25 cellular contexts compared by ENCODE assay signal in the genomic region with DNA sequence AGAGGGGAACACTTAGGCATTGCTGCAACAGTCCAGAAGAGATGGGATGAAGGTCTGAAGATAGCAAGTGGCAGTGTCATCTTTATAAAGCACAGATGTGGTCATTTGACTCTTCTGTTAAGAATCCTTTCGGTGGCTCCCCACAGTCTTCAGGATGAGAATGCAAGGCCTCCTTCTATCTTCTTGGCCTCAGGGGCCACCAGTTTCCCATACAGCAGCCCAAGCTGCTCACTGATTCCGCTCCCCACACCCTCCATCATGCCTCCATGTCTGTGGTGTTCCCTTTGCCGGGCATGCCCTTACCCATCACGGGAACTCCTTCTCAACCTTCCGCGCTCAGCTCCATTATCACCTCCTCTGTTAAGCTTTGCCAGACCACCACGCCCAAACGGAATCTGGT. TPM values are rescaled to one million over a fixed set of nuclear protein-coding genes. Genes with fewer than 3 reads are reported as not detected.
A peak's percentile ranks its signal among the peaks of the same experiment; 100 is the strongest.
DNase-seq lines count a peak whose midpoint lies in the region; ATAC-seq, FAIRE-seq and TF ChIP-seq lines count a peak whose summit lies in the region.
"Had no signal": no experiment of that assay in that cellular context is flagged by ENCODE, and none has a peak within 500 bp of the region (broad histone marks: within the 10 kb centered on the region; RNA-seq: fewer than 3 reads in every experiment).

No MANE protein-coding gene starts in this region.

- no peak overlapping the region for H3K4me3 Mint-ChIP-seq in CD4-positive, CD25-positive, alpha-beta regulatory T cell
- H3K4me3 Mint-ChIP-seq in neural progenitor cell, result no peak overlapping the region
- H3K4me3 Mint-ChIP-seq: CD8-positive, alpha-beta T cell had no signal

- no peak for TF ChIP-seq RAD21 in K562 (CRISPR knock-in tag; conservative IDR thresholded peaks at IDR 0.05 in 1 of 2, IDR thresholded peaks at IDR 0.05 in 1 of 2)

- no peaks in the 10 kb centered on the region for H3K36me3 ChIP-seq in CD4-positive, CD25-positive, alpha-beta regulatory T cell (ENCODE audit: control insufficient read depth, insufficient read depth, low read length)
- H3K36me3 ChIP-seq in K562 (ENCODE audit: control insufficient read depth, insufficient read depth, low read length) (no peaks in the 10 kb centered on the region), neural progenitor cell (no peaks in the 10 kb centered on the region), ascending aorta (no peaks in the 10 kb centered on the region)
- H3K36me3 ChIP-seq: BE2C; BLaER1 treated with 17β-estradiol and CSF1 and Interleukin-3, amounts not matched to agents 10 nM and 100 nM had no signal

- TF ChIP-seq POLR2A in K562 (conservative IDR thresholded peaks at IDR 0.05), result no peak

- 19% methylated on average over 8 of the region's 8 CpGs for WGBS in K562 (ENCODE audit: insufficient coverage, low coverage, missing lambda C conversion rate)

- H3K4me3 ChIP-seq in CD4-positive, CD25-positive, alpha-beta regulatory T cell (ENCODE audit: low read depth, low read length), result no peak overlapping the region
- no peak overlapping the region for H3K4me3 ChIP-seq in K562
- no peak overlapping the region for H3K4me3 ChIP-seq in neural progenitor cell
- no peak overlapping the region for H3K4me3 ChIP-seq in ascending aorta
- H3K4me3 ChIP-seq: A549; BLaER1 treated with 17β-estradiol and CSF1 and Interleukin-3, amounts not matched to agents 10 nM and 100 nM; GM12878; GM23248 had no signal

- ATAC-seq in CD4-positive, CD25-positive, alpha-beta regulatory T cell (ENCODE audit: low read depth in 2 of 2), result no peak
- ATAC-seq in K562, result no peak
- ATAC-seq: A549; CD8-positive, alpha-beta T cell; GM12878 had no signal

- no peaks in the 10 kb centered on the region for H3K36me3 Mint-ChIP-seq in CD4-positive, CD25-positive, alpha-beta regulatory T cell
- H3K36me3 Mint-ChIP-seq in neural progenitor cell, result no peaks in the 10 kb centered on the region
- H3K36me3 Mint-ChIP-seq: CD8-positive, alpha-beta T cell had no signal

- no peaks in the 10 kb centered on the region for H3K4me1 ChIP-seq in CD4-positive, CD25-positive, alpha-beta regulatory T cell (ENCODE audit: control insufficient read depth, insufficient read depth, low read length, poor library complexity, severe bottlenecking)
- peaks cover 0 to 2% of the 10 kb centered on the region in 2 experiments; a peak in 1 of 5 replicates for H3K4me1 ChIP-seq in K562 (replicated peaks in 1 of 2; ENCODE audit: control insufficient read depth in 2 of 2, insufficient read depth in 2 of 2, low read length in 2 of 2)
- H3K4me1 ChIP-seq in neural progenitor cell, result no peaks in the 10 kb centered on the region
- H3K4me1 ChIP-seq in ascending aorta, result no peaks in the 10 kb centered on the region
- H3K4me1 ChIP-seq: BE2C had no signal

- intact Hi-C loops in K562 (cut with micrococcal nuclease) (no loop called here), ascending aorta (cut with DNase I) (no loop called here)

- POLR2A ChIA-PET in K562 (lab: Yijun Ruan, JAX), result interaction anchor here (0.6 to 1.0 kb wide), 2 partner anchors 19 to 29 kb away, joined by 4 read pairs; no protein-coding TSS in a partner anchor

- no peak for TF ChIP-seq EP300 in K562 (IDR thresholded peaks at IDR 0.05; ENCODE audit: low read length)

- H3K27me3 Mint-ChIP-seq in CD4-positive, CD25-positive, alpha-beta regulatory T cell, result no peaks in the 10 kb centered on the region
- H3K27me3 Mint-ChIP-seq in neural progenitor cell (ENCODE audit: insufficient read depth, low read depth), result peaks cover 3% of the 10 kb centered on the region

- no peaks in the 10 kb centered on the region for H3K27me3 ChIP-seq in CD4-positive, CD25-positive, alpha-beta regulatory T cell (ENCODE audit: control insufficient read depth, insufficient read depth, low read length)
- H3K27me3 ChIP-seq in K562 (ENCODE audit: control insufficient read depth in 2 of 2, insufficient read depth in 2 of 2, low read length in 2 of 2) (peaks cover 20 to 60% of the 10 kb centered on the region in 2 experiments), neural progenitor cell (no peaks in the 10 kb centered on the region), ascending aorta (no peaks in the 10 kb centered on the region)
- H3K27me3 ChIP-seq: BE2C; BLaER1 treated with 17β-estradiol and CSF1 and Interleukin-3, amounts not matched to agents 10 nM and 100 nM had no signal

- TF ChIP-seq CTCF in K562 (IDR thresholded peaks at IDR 0.05 in 2 of 3, conservative IDR thresholded peaks at IDR 0.05 in 1 of 3; ENCODE audit: insufficient read depth in 2 of 3, low read depth in 1 of 3, low read length in 3 of 3), result no peak
- TF ChIP-seq CTCF in neural progenitor cell (IDR thresholded peaks at IDR 0.05), result no peak
- TF ChIP-seq CTCF in ascending aorta (IDR thresholded peaks at IDR 0.05), result no peak

- peaks cover 0 to 1% (median 0%) of the 10 kb centered on the region in 7 donors for H3K9me3 Mint-ChIP-seq in CD4-positive, CD25-positive, alpha-beta regulatory T cell
- peaks cover 6% of the 10 kb centered on the region for H3K9me3 Mint-ChIP-seq in neural progenitor cell
- H3K9me3 Mint-ChIP-seq: CD8-positive, alpha-beta T cell had no signal

- no peak overlapping the region for H3K4me2 ChIP-seq in K562 (ENCODE audit: insufficient read depth, low read length)
- no peak overlapping the region for H3K4me2 ChIP-seq in neural progenitor cell
- H3K4me2 ChIP-seq: A549 had no signal

- no peak for DNase-seq in CD4-positive, CD25-positive, alpha-beta regulatory T cell
- no peak for DNase-seq in K562 (ENCODE audit: extremely low read depth in 1 of 4, low spot score in 3 of 4)
- no peak for DNase-seq in neural progenitor cell (ENCODE audit: low spot score)
- DNase-seq in urothelium cell line (ENCODE audit: low spot score), result no peak
- DNase-seq in ascending aorta (ENCODE audit: low spot score in 2 of 2), result no peak
- no peak for DNase-seq in iPS-NIHi7 (ENCODE audit: extremely low spot score)
- DNase-seq in activated CD4-positive, alpha-beta T cell treated with anti-CD3 and anti-CD28 coated beads, Interleukin-2, amount 50 U/mL, for 1 hour, result no peak
- DNase-seq: 8988T; ACHN; AML-193; BE2C; CD8-positive, alpha-beta T cell; DMS 273 treated with DMSO at 0.1 percent for 48 hours; DMS79; EL; GDM1; GM23248; H7; HCEC 1CT had no signal

- in situ Hi-C loops in K562 (cut with MboI), result no loop called here

- H3K9ac ChIP-seq in K562 (ENCODE audit: insufficient read depth in 1 of 2, low read depth in 2 of 2, low read length in 2 of 2), result no peak overlapping the region
- no peak overlapping the region for H3K9ac ChIP-seq in neural progenitor cell
- H3K9ac ChIP-seq: BLaER1 treated with 17β-estradiol and CSF1 and Interleukin-3, amounts not matched to agents 10 nM and 100 nM; GM23248 had no signal

- peak overlapping the region in 2 of 3 donors; percentile 16 to 28 for H3K27ac Mint-ChIP-seq in CD4-positive, CD25-positive, alpha-beta regulatory T cell
- peak overlapping the region; percentile 58 for H3K27ac Mint-ChIP-seq in neural progenitor cell
- H3K27ac Mint-ChIP-seq: CD8-positive, alpha-beta T cell had no signal

- FAIRE-seq in K562 (lab: Jason Lieb, UNC) (no peak), urothelium cell line (lab: Jason Lieb, UNC) (peak; percentile 30)
- FAIRE-seq: A549, D721Med, GM12878, GM19239, H1 had no signal

- no peaks in the 10 kb centered on the region for H3F3A ChIP-seq in neural progenitor cell (ENCODE audit: low read depth)

- no peaks in the 10 kb centered on the region for H3K9me1 ChIP-seq in K562 (ENCODE audit: control insufficient read depth, insufficient read depth, low read length)

- no peak overlapping the region for H3K27ac ChIP-seq in CD4-positive, CD25-positive, alpha-beta regulatory T cell (ENCODE audit: insufficient read depth, low read length, poor library complexity, severe bottlenecking)
- H3K27ac ChIP-seq in K562 (ENCODE audit: extremely low read depth, low read depth, low read length) (no peak overlapping the region), neural progenitor cell (no peak overlapping the region), ascending aorta (no peak overlapping the region)
- H3K27ac ChIP-seq: A549, GM23248 had no signal

- H2AFZ ChIP-seq in K562 (ENCODE audit: low read depth, low read length) (no peak overlapping the region), neural progenitor cell (replicated peaks) (no peak overlapping the region)
- H2AFZ ChIP-seq: GM23248 had no signal

- no TSS peak for BruUV-seq in K562 (replicated peaks; lab: Mats Ljungman, UMichigan)

- CTCF ChIA-PET in K562 (lab: Yijun Ruan, JAX; ENCODE audit: low intra/inter-chr PET ratio), result no interaction called here

- H4K20me1 ChIP-seq in K562 (replicated peaks; ENCODE audit: control insufficient read depth, insufficient read depth, low read length) (no peaks in the 10 kb centered on the region; the same call in 1 of the 2 replicates), neural progenitor cell (ENCODE audit: low read depth) (no peaks in the 10 kb centered on the region)
- H4K20me1 ChIP-seq: BLaER1 treated with 17β-estradiol and CSF1 and Interleukin-3, amounts not matched to agents 10 nM and 100 nM had no signal

- H3K79me2 ChIP-seq in K562 (ENCODE audit: control insufficient read depth, insufficient read depth, low read length) (no peaks in the 10 kb centered on the region), neural progenitor cell (ENCODE audit: low read depth) (no peaks in the 10 kb centered on the region)

- peaks cover 0 to 2% (median 0%) of the 10 kb centered on the region in 4 donors for H3K4me1 Mint-ChIP-seq in CD4-positive, CD25-positive, alpha-beta regulatory T cell
- H3K4me1 Mint-ChIP-seq in neural progenitor cell, result no peaks in the 10 kb centered on the region

- no peaks in the 10 kb centered on the region for H3K9me3 ChIP-seq in CD4-positive, CD25-positive, alpha-beta regulatory T cell (ENCODE audit: control insufficient read depth in 2 of 2, low read length in 2 of 2)
- H3K9me3 ChIP-seq in K562 (replicated peaks; ENCODE audit: control insufficient read depth, insufficient read depth, low read depth, low read length) (no peaks in the 10 kb centered on the region), neural progenitor cell (ENCODE audit: low read depth) (no peaks in the 10 kb centered on the region), ascending aorta (no peaks in the 10 kb centered on the region)
- H3K9me3 ChIP-seq: BE2C had no signal

RNA-seq across cellular contexts. Expression of a gene that starts 16.1 kb away (rescaled TPM):
- 3.7 TPM for total RNA-seq in CD4-positive, CD25-positive, alpha-beta regulatory T cell
- under 1 TPM in 2 of 4 donors, not detected in 2; 0.27 to 0.39 TPM for polyA plus RNA-seq in CD4-positive, CD25-positive, alpha-beta regulatory T cell
- 0.46 TPM in 1 of 2 replicates, not detected in the other for total RNA-seq in K562 (2011; cell fraction: chromatin; rRNA removed; ENCODE audit: low replicate concordance)
- 0.67 TPM in 1 of 2 replicates, not detected in the other for total RNA-seq in K562 (2011; cell fraction: nucleolus; rRNA removed)
- 0.37 TPM in 1 of 2 replicates, not detected in the other for total RNA-seq in K562 (2011; cell fraction: nucleoplasm; rRNA removed)
- total RNA-seq in K562 (2014; rRNA removed) (not detected in 2 replicates), K562 (2014; rRNA removed; fragmentation: Illumina TruSeq; extraction: Trizol) (0.07 TPM in 1 of 2 replicates, not detected in the other), K562 (2015; rRNA removed; fragmentation: Illumina TruSeq; extraction: Trizol) (0.40 TPM in 1 of 2 replicates, not detected in the other), K562 (2021) (0.18 and 0.33 TPM in 2 replicates), neural progenitor cell (ENCODE audit: low replicate concordance) (0.90 and 1.4 TPM in 2 replicates), ascending aorta (0.32 TPM)
- polyA plus RNA-seq in K562 (2011; rRNA removed) (0.06 and 0.19 TPM in 2 replicates), K562 (2014; fragmentation: Illumina TruSeq; extraction: Trizol) (0.11 and 0.15 TPM in 2 replicates), K562 (2014; fragmentation: Nextera tagmentation; extraction: Ambion mirVana) (not detected), K562 (2014; rRNA removed) (not detected in 2 replicates)
- 0.10 and 0.13 TPM in 2 replicates for polyA plus RNA-seq in K562 (2011; cell fraction: cytosol; rRNA removed)
- 0.51 and 0.67 TPM in 2 replicates for polyA plus RNA-seq in K562 (2011; cell fraction: nucleus; rRNA removed)
- 0.04 and 0.14 TPM in 2 replicates for polyA plus RNA-seq in K562 (2012)
- 0.35 TPM in 1 of 2 replicates, not detected in the other for polyA minus RNA-seq in K562 (2011; rRNA and poly(A)+ RNA removed)
- not detected in 2 replicates for polyA minus RNA-seq in K562 (2011; cell fraction: cytosol; rRNA and poly(A)+ RNA removed)
- 0.78 TPM in 1 of 2 replicates, not detected in the other for polyA minus RNA-seq in K562 (2011; cell fraction: nucleus; rRNA and poly(A)+ RNA removed)

RNA-seq across cellular contexts. Expression of a gene that starts 37.1 kb away (rescaled TPM):
- total RNA-seq in CD4-positive, CD25-positive, alpha-beta regulatory T cell, result not detected
- polyA plus RNA-seq in CD4-positive, CD25-positive, alpha-beta regulatory T cell, result under 1 TPM in 1 of 4 donors, not detected in 3; 0.13 TPM
- 17.1 and 25.1 TPM in 2 replicates for total RNA-seq in K562 (2011; cell fraction: chromatin; rRNA removed; ENCODE audit: low replicate concordance)
- 30.7 and 32.6 TPM in 2 replicates for total RNA-seq in K562 (2011; cell fraction: nucleolus; rRNA removed)
- total RNA-seq in K562 (2011; cell fraction: nucleoplasm; rRNA removed), result 27.3 and 29.5 TPM in 2 replicates
- total RNA-seq in K562 (2014; rRNA removed) (18.8 and 22.5 TPM in 2 replicates), K562 (2014; rRNA removed; fragmentation: Illumina TruSeq; extraction: Trizol) (12.8 and 13.2 TPM in 2 replicates), K562 (2015; rRNA removed; fragmentation: Illumina TruSeq; extraction: Trizol) (3.8 and 4.3 TPM in 2 replicates), K562 (2021) (19.7 and 22.0 TPM in 2 replicates), neural progenitor cell (ENCODE audit: low replicate concordance) (21.8 and 39.8 TPM in 2 replicates), ascending aorta (22.1 TPM)
- polyA plus RNA-seq in K562 (2011; rRNA removed) (11.2 and 14.9 TPM in 2 replicates), K562 (2014; fragmentation: Illumina TruSeq; extraction: Trizol) (14.7 and 15.4 TPM in 2 replicates), K562 (2014; fragmentation: Nextera tagmentation; extraction: Ambion mirVana) (1 to 10 TPM; 3.5 to 4.0 TPM), K562 (2014; rRNA removed) (17.1 and 18.2 TPM in 2 replicates)
- 12.4 and 15.8 TPM in 2 replicates for polyA plus RNA-seq in K562 (2011; cell fraction: cytosol; rRNA removed)
- polyA plus RNA-seq in K562 (2011; cell fraction: nucleus; rRNA removed), result 12.3 and 20.0 TPM in 2 replicates
- 6.2 and 30.6 TPM in 2 replicates for polyA plus RNA-seq in K562 (2012)
- polyA minus RNA-seq in K562 (2011; rRNA and poly(A)+ RNA removed), result 12.1 and 17.8 TPM in 2 replicates
- polyA minus RNA-seq in K562 (2011; cell fraction: cytosol; rRNA and poly(A)+ RNA removed), result 6.6 and 8.7 TPM in 2 replicates
- 15.6 and 34.1 TPM in 2 replicates for polyA minus RNA-seq in K562 (2011; cell fraction: nucleus; rRNA and poly(A)+ RNA removed)

RNA-seq across cellular contexts. Expression of a gene that starts 55.6 kb away (rescaled TPM):
- total RNA-seq in CD4-positive, CD25-positive, alpha-beta regulatory T cell, result 13.7 TPM
- 10 to 100 TPM in 3 of 4 donors, 1 to 10 TPM in 1; 9.4 to 14.7 (median 12.4) TPM for polyA plus RNA-seq in CD4-positive, CD25-positive, alpha-beta regulatory T cell
- total RNA-seq in K562 (2011; cell fraction: chromatin; rRNA removed; ENCODE audit: low replicate concordance), result 76.0 and 139 TPM in 2 replicates
- 71.9 and 78.4 TPM in 2 replicates for total RNA-seq in K562 (2011; cell fraction: nucleolus; rRNA removed)
- total RNA-seq in K562 (2011; cell fraction: nucleoplasm; rRNA removed), result 85.4 and 109 TPM in 2 replicates
- total RNA-seq in K562 (2014; rRNA removed) (67.5 and 71.3 TPM in 2 replicates), K562 (2014; rRNA removed; fragmentation: Illumina TruSeq; extraction: Trizol) (84.0 and 103 TPM in 2 replicates), K562 (2015; rRNA removed; fragmentation: Illumina TruSeq; extraction: Trizol) (66.7 and 67.6 TPM in 2 replicates), K562 (2021) (57.5 and 58.4 TPM in 2 replicates), neural progenitor cell (ENCODE audit: low replicate concordance) (45.1 and 64.8 TPM in 2 replicates), ascending aorta (12.2 TPM)
- polyA plus RNA-seq in K562 (2011; rRNA removed) (87.3 and 88.3 TPM in 2 replicates), K562 (2014; fragmentation: Illumina TruSeq; extraction: Trizol) (75.1 and 76.5 TPM in 2 replicates), K562 (2014; fragmentation: Nextera tagmentation; extraction: Ambion mirVana) (10 to 100 TPM; 27.9 to 58.3 TPM), K562 (2014; rRNA removed) (66.4 and 72.1 TPM in 2 replicates)
- 24.8 and 44.1 TPM in 2 replicates for polyA plus RNA-seq in K562 (2011; cell fraction: cytosol; rRNA removed)
- polyA plus RNA-seq in K562 (2011; cell fraction: nucleus; rRNA removed), result 69.2 and 92.0 TPM in 2 replicates
- polyA plus RNA-seq in K562 (2012), result 45.6 and 47.5 TPM in 2 replicates
- 103 and 116 TPM in 2 replicates for polyA minus RNA-seq in K562 (2011; rRNA and poly(A)+ RNA removed)
- polyA minus RNA-seq in K562 (2011; cell fraction: cytosol; rRNA and poly(A)+ RNA removed), result 36.2 and 48.7 TPM in 2 replicates
- polyA minus RNA-seq in K562 (2011; cell fraction: nucleus; rRNA and poly(A)+ RNA removed), result 78.8 and 98.3 TPM in 2 replicates
